In the genomic region with DNA sequence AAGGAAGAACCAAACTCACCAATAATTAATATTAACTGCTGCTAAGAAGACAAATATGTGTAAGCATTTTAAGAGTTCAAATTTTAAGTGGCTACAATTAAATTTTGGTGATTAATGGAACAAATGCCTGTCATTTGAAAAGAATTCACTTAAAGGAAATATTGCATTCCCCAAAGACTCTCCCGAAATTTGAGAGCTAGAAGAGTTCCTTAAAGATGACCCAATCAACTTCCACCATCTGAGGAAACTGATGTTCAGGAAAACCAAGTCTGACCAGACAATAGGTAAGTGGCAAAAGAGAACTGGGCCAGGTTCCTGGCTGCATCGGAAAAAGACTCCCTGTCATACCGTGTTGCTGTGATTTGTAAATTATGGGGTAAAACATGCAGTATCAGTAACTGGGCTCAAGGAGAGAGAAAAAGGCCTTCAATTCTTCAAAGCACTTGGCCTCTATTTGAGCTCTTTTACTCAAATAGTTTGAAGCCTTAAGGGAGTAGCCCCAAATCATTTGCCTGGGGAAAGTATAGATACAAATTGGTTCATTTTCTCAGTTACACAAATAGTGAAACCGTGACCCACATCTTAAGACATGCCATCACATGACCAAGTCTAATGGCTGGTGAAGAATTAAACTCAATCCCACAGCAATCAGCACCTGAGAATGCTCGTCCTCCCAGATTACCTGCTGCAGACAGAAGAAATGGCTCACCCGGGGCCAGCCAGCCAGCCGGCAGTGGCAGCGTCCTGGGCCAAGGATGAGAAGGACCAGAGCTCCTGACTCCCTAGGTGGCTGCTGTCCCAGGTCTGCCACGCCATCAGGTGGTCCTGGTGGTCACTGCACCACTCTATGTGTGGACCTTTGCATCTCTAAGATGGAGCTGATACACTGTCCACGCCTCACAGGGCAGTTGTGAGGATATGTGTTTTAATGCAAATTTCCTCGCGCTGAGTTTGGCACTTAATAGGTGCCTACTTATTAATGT, we compare ENCODE assay signal across 15 cellular contexts.
DNase-seq lines count a peak whose midpoint lies in the region; ATAC-seq and TF ChIP-seq lines count a peak whose summit lies in the region.
"Had no signal": no experiment of that assay in that cellular context is flagged by ENCODE, and none has a peak within 500 bp of the region (broad histone marks: within the 10 kb centered on the region; RNA-seq: fewer than 3 reads in every experiment).

No MANE protein-coding gene starts in this region.

- no peak overlapping the region for H3K27ac Mint-ChIP-seq in activated CD8-positive, alpha-beta T cell treated with anti-CD3 and anti-CD28 coated beads for 36 hours
- no peak overlapping the region for H3K27ac Mint-ChIP-seq in activated CD8-positive, alpha-beta T cell treated with anti-CD3 and anti-CD28 coated beads, Interleukin-2, amount 10 ng/mL, durations not matched to agents 7 days and 5 days
- no peak overlapping the region for H3K27ac Mint-ChIP-seq in type B pancreatic cell
- H3K27ac Mint-ChIP-seq: mesothelial cell of epicardium had no signal

- ATAC-seq in activated CD8-positive, alpha-beta T cell treated with anti-CD3 and anti-CD28 coated beads for 36 hours: peak; percentile 45
- no peak for ATAC-seq in activated CD8-positive, alpha-beta T cell treated with anti-CD3 and anti-CD28 coated beads, Interleukin-2, amount 10 ng/mL, durations not matched to agents 7 days and 5 days
- ATAC-seq in HG02571 (IDR thresholded peaks at IDR 0.05; ENCODE audit: unreplicated experiment): no peak
- no peak for ATAC-seq in HG02759 (IDR thresholded peaks at IDR 0.05; ENCODE audit: unreplicated experiment)
- ATAC-seq: sciatic nerve had no signal

- H3K4me1 Mint-ChIP-seq in activated CD8-positive, alpha-beta T cell treated with anti-CD3 and anti-CD28 coated beads for 36 hours (ENCODE audit: low read depth): no peaks in the 10 kb centered on the region
- no peaks in the 10 kb centered on the region for H3K4me1 Mint-ChIP-seq in activated CD8-positive, alpha-beta T cell treated with anti-CD3 and anti-CD28 coated beads, Interleukin-2, amount 10 ng/mL, durations not matched to agents 7 days and 5 days (ENCODE audit: low read depth)
- H3K4me1 Mint-ChIP-seq in type B pancreatic cell (ENCODE audit: unreplicated experiment): peaks cover 12% of the 10 kb centered on the region
- H3K4me1 Mint-ChIP-seq: mesothelial cell of epicardium had no signal

- no peaks in the 10 kb centered on the region for H3K9me3 Mint-ChIP-seq in activated CD8-positive, alpha-beta T cell treated with anti-CD3 and anti-CD28 coated beads for 36 hours
- no peaks in the 10 kb centered on the region for H3K9me3 Mint-ChIP-seq in activated CD8-positive, alpha-beta T cell treated with anti-CD3 and anti-CD28 coated beads, Interleukin-2, amount 10 ng/mL, durations not matched to agents 7 days and 5 days (ENCODE audit: insufficient read depth)
- no peaks in the 10 kb centered on the region for H3K9me3 Mint-ChIP-seq in type B pancreatic cell
- H3K9me3 Mint-ChIP-seq: mesothelial cell of epicardium had no signal

- POLR2A ChIA-PET in activated CD8-positive, alpha-beta T cell treated with anti-CD3 and anti-CD28 coated beads for 36 hours (lab: Charles Lee): interaction anchor here (0.6 kb wide), 1 partner anchor 17 kb away, joined by 3 read pairs; no protein-coding TSS in a partner anchor
- POLR2A ChIA-PET in activated CD8-positive, alpha-beta T cell treated with anti-CD3 and anti-CD28 coated beads, Interleukin-2, amount 10 ng/mL, durations not matched to agents 7 days and 5 days (lab: Charles Lee): no interaction called here

- H3K36me3 Mint-ChIP-seq in activated CD8-positive, alpha-beta T cell treated with anti-CD3 and anti-CD28 coated beads for 36 hours (ENCODE audit: low read depth): no peaks in the 10 kb centered on the region
- H3K36me3 Mint-ChIP-seq in activated CD8-positive, alpha-beta T cell treated with anti-CD3 and anti-CD28 coated beads, Interleukin-2, amount 10 ng/mL, durations not matched to agents 7 days and 5 days (ENCODE audit: low read depth): no peaks in the 10 kb centered on the region
- H3K36me3 Mint-ChIP-seq in type B pancreatic cell: no peaks in the 10 kb centered on the region
- H3K36me3 Mint-ChIP-seq: mesothelial cell of epicardium had no signal

- intact Hi-C loops in activated CD8-positive, alpha-beta T cell treated with anti-CD3 and anti-CD28 coated beads for 36 hours (cut with micrococcal nuclease): no loop called here

- peak; percentile 24 for DNase-seq in activated CD8-positive, alpha-beta T cell treated with anti-CD3 and anti-CD28 coated beads for 36 hours
- no peak for DNase-seq in activated CD8-positive, alpha-beta T cell treated with anti-CD3 and anti-CD28 coated beads, Interleukin-2, amount 10 ng/mL, durations not matched to agents 7 days and 5 days
- peak; percentile 22 for DNase-seq in NCI-H69 (lab: John Stamatoyannopoulos, UW)
- peak; percentile 23 for DNase-seq in fibroblast of peridontal ligament (ENCODE audit: extremely low read depth)
- DNase-seq in type B pancreatic cell (ENCODE audit: extremely low spot score, unreplicated experiment): no peak
- no peak for DNase-seq in AG08395 (ENCODE audit: low spot score)
- DNase-seq: activated CD4-positive, CD25-positive, alpha-beta regulatory T cell treated with anti-CD3 and anti-CD28 coated beads, Interleukin-2, amount 50 U/mL, for 72 hours; activated gamma-delta T cell; AML-193; cortex of kidney; NCI-H187 treated with DMSO at 0.1 percent for 48 hours had no signal

- TF ChIP-seq CTCF in activated CD8-positive, alpha-beta T cell treated with anti-CD3 and anti-CD28 coated beads for 36 hours (IDR thresholded peaks at IDR 0.05): peak; percentile 10
- TF ChIP-seq CTCF in type B pancreatic cell (conservative IDR thresholded peaks at IDR 0.05): peak; percentile 63

- H3K4me3 Mint-ChIP-seq in activated CD8-positive, alpha-beta T cell treated with anti-CD3 and anti-CD28 coated beads for 36 hours: no peak overlapping the region
- H3K4me3 Mint-ChIP-seq in activated CD8-positive, alpha-beta T cell treated with anti-CD3 and anti-CD28 coated beads, Interleukin-2, amount 10 ng/mL, durations not matched to agents 7 days and 5 days: no peak overlapping the region
- no peak overlapping the region for H3K4me3 Mint-ChIP-seq in type B pancreatic cell
- H3K4me3 Mint-ChIP-seq: mesothelial cell of epicardium had no signal

- H3K27me3 Mint-ChIP-seq in activated CD8-positive, alpha-beta T cell treated with anti-CD3 and anti-CD28 coated beads for 36 hours: no peaks in the 10 kb centered on the region
- H3K27me3 Mint-ChIP-seq in activated CD8-positive, alpha-beta T cell treated with anti-CD3 and anti-CD28 coated beads, Interleukin-2, amount 10 ng/mL, durations not matched to agents 7 days and 5 days (ENCODE audit: low read depth): no peaks in the 10 kb centered on the region
- no peaks in the 10 kb centered on the region for H3K27me3 Mint-ChIP-seq in type B pancreatic cell

- CTCF ChIA-PET in activated CD8-positive, alpha-beta T cell treated with anti-CD3 and anti-CD28 coated beads for 36 hours (lab: Charles Lee): interaction anchor here (1.1 to 1.7 kb wide), 2 partner anchors 14 to 243 kb away, joined by 3 read pairs; no protein-coding TSS in a partner anchor
- CTCF ChIA-PET in activated CD8-positive, alpha-beta T cell treated with anti-CD3 and anti-CD28 coated beads, Interleukin-2, amount 10 ng/mL, durations not matched to agents 7 days and 5 days (lab: Charles Lee): no interaction called here

Comparison
In these comparisons a context has a peak if more than half of its experiments do, and no peak if none do; other contexts are left out.
1. DNase-seq: peak in activated CD8-positive, alpha-beta T cell treated with anti-CD3 and anti-CD28 coated beads for 36 hours (single experiment), NCI-H69 (single experiment) and fibroblast of peridontal ligament (single experiment); none in activated CD8-positive, alpha-beta T cell treated with anti-CD3 and anti-CD28 coated beads, Interleukin-2, amount 10 ng/mL, durations not matched to agents 7 days and 5 days (single experiment), type B pancreatic cell (single experiment) and AG08395 (single experiment).